ENCODE assay signal across 1 cellular context in genomic region chr15:70556376-70556775, GRCh38.
TF ChIP-seq lines count a peak whose summit lies in the region.

No MANE protein-coding gene starts in this region.

TF ChIP-seq in GM23338, 12 proteins besides CTCF, POLR2A, EP300 and RAD21 (continued from another document):
- TF ChIP-seq ZNF462 (CRISPR knock-in tag; IDR thresholded peaks at IDR 0.05) (no peak), JUNB (IDR thresholded peaks at IDR 0.05; ENCODE audit: unreplicated experiment) (no peak)
